In genomic region chr3:149352556-149352955, GRCh38 we compare ENCODE assay signal across 9 cellular contexts. TPM values are rescaled to one million over a fixed set of nuclear protein-coding genes. Genes with fewer than 3 reads are reported as not detected.
A peak's percentile ranks its signal among the peaks of the same experiment; 100 is the strongest.
DNase-seq lines count a peak whose midpoint lies in the region; ATAC-seq and TF ChIP-seq lines count a peak whose summit lies in the region.
"Had no signal": no experiment of that assay in that cellular context is flagged by ENCODE, and none has a peak within 500 bp of the region (broad histone marks: within the 10 kb centered on the region; RNA-seq: fewer than 3 reads in every experiment).

No MANE protein-coding gene starts in this region.

- peaks cover 6% of the 10 kb centered on the region for H3K27me3 Mint-ChIP-seq in activated naive CD4-positive, alpha-beta T cell treated with anti-CD3 and anti-CD28 coated beads for 36 hours (ENCODE audit: low read depth)

- H3K4me2 ChIP-seq in DOHH2 (ENCODE audit: low read length) = no peak overlapping the region

- H3K4me1 ChIP-seq in DOHH2 (ENCODE audit: control insufficient read depth, low read length) (no peaks in the 10 kb centered on the region), left ventricle myocardium inferior (peaks cover 8% of the 10 kb centered on the region), sigmoid colon (no peaks in the 10 kb centered on the region)

- no peaks in the 10 kb centered on the region for H3K79me2 ChIP-seq in DOHH2 (ENCODE audit: control insufficient read depth, low read length)

- H3F3A ChIP-seq in DOHH2 (ENCODE audit: control insufficient read depth, insufficient read depth) = no peaks in the 10 kb centered on the region

- ATAC-seq in GM19452 (IDR thresholded peaks at IDR 0.05; ENCODE audit: unreplicated experiment) (peak; percentile 89), HG03442 (IDR thresholded peaks at IDR 0.05; ENCODE audit: unreplicated experiment) (peak; percentile 94)

- H3K27ac Mint-ChIP-seq in activated naive CD4-positive, alpha-beta T cell treated with anti-CD3 and anti-CD28 coated beads for 36 hours = no peak overlapping the region

- H4K20me1 ChIP-seq in DOHH2 (ENCODE audit: control insufficient read depth, insufficient read depth, low read depth, low read length) = no peaks in the 10 kb centered on the region

- TF ChIP-seq POLR2A in sigmoid colon (IDR thresholded peaks at IDR 0.05) = no peak

- intact Hi-C loops in activated naive CD4-positive, alpha-beta T cell treated with anti-CD3 and anti-CD28 coated beads for 36 hours (cut with micrococcal nuclease) = loop anchor here (1.0 kb wide), 1 partner anchor 128 kb away; no protein-coding TSS in a partner anchor
- intact Hi-C loops in left ventricle myocardium inferior (cut with micrococcal nuclease) = loop anchor here (10.0 kb wide), 1 partner anchor 122 kb away; the partner anchor contains the start of gene TM4SF4
- intact Hi-C loops in sigmoid colon (cut with DNase I) = no loop called here

- H3K9me3 ChIP-seq in DOHH2 (ENCODE audit: control insufficient read depth, insufficient read depth, low read length) = no peaks in the 10 kb centered on the region
- no peaks in the 10 kb centered on the region for H3K9me3 ChIP-seq in left ventricle myocardium inferior (replicated peaks)
- no peaks in the 10 kb centered on the region for H3K9me3 ChIP-seq in sigmoid colon

- TF ChIP-seq CTCF in DOHH2 (IDR thresholded peaks at IDR 0.05; ENCODE audit: low read depth, low read length, poor library complexity, severe bottlenecking) = peak; percentile 77
- peak; percentile 80 for TF ChIP-seq CTCF in left ventricle myocardium inferior (IDR thresholded peaks at IDR 0.05; ENCODE audit: borderline replicate concordance)
- peak in 2 of 4 experiments; percentile 36 to 39 for TF ChIP-seq CTCF in sigmoid colon (IDR thresholded peaks at IDR 0.05)

- TF ChIP-seq EP300 in sigmoid colon (IDR thresholded peaks at IDR 0.05) = no peak

- CTCF ChIA-PET in activated naive CD4-positive, alpha-beta T cell treated with anti-CD3 and anti-CD28 coated beads for 36 hours (lab: Charles Lee) = interaction anchor here (1.0 to 1.6 kb wide), 3 partner anchors 73 to 387 kb away, joined by 3 to 4 read pairs (median 4); no protein-coding TSS in a partner anchor

- no peaks in the 10 kb centered on the region for H3K36me3 Mint-ChIP-seq in activated naive CD4-positive, alpha-beta T cell treated with anti-CD3 and anti-CD28 coated beads for 36 hours (ENCODE audit: low read depth)

- no peaks in the 10 kb centered on the region for H3K9me2 ChIP-seq in DOHH2 (replicated peaks; ENCODE audit: control insufficient read depth, low read length)

- H3K27me3 ChIP-seq in DOHH2 (ENCODE audit: control insufficient read depth, low read length) (peaks cover 19% of the 10 kb centered on the region; the same call in 1 of the 2 replicates), left ventricle myocardium inferior (ENCODE audit: low read depth) (no peaks in the 10 kb centered on the region), sigmoid colon (no peaks in the 10 kb centered on the region)

- peak; percentile 69 for DNase-seq in NCI-H774 (lab: John Stamatoyannopoulos, UW)
- peak; percentile 33 for DNase-seq in activated naive CD4-positive, alpha-beta T cell treated with anti-CD3 and anti-CD28 coated beads for 36 hours
- DNase-seq in left ventricle myocardium inferior = peak; percentile 36
- DNase-seq in sigmoid colon = peak; percentile 62
- DNase-seq in stimulated activated naive CD4-positive, alpha-beta T cell (lab: John Stamatoyannopoulos, UW) = no peak
- DNase-seq: activated T-cell treated with anti-CD3 and anti-CD28 coated beads, Interleukin-2, amount 50 U/mL, for 4 hours had no signal

- H3K9me3 Mint-ChIP-seq in activated naive CD4-positive, alpha-beta T cell treated with anti-CD3 and anti-CD28 coated beads for 36 hours = no peaks in the 10 kb centered on the region
- H3K9me3 Mint-ChIP-seq: activated T-cell treated with anti-CD3 and anti-CD28 coated beads, Interleukin-2, amount 50 U/mL, for 4 hours had no signal

- H3K36me3 ChIP-seq in DOHH2 (ENCODE audit: control insufficient read depth, low read length) (no peaks in the 10 kb centered on the region), left ventricle myocardium inferior (no peaks in the 10 kb centered on the region), sigmoid colon (no peaks in the 10 kb centered on the region)

- H3K4me3 Mint-ChIP-seq in activated naive CD4-positive, alpha-beta T cell treated with anti-CD3 and anti-CD28 coated beads for 36 hours = no peak overlapping the region
- H3K4me3 Mint-ChIP-seq: activated T-cell treated with anti-CD3 and anti-CD28 coated beads, Interleukin-2, amount 50 U/mL, for 4 hours had no signal

- no peaks in the 10 kb centered on the region for H3K4me1 Mint-ChIP-seq in activated naive CD4-positive, alpha-beta T cell treated with anti-CD3 and anti-CD28 coated beads for 36 hours (ENCODE audit: low read depth)

- H3K4me3 ChIP-seq in DOHH2 (ENCODE audit: low read length) (no peak overlapping the region), left ventricle myocardium inferior (no peak overlapping the region), sigmoid colon (no peak overlapping the region)

- 29 to 61% methylated on average over 7 of the region's 7 CpGs for WGBS in sigmoid colon, 2 donors

- H3K27ac ChIP-seq in DOHH2 (ENCODE audit: low read depth, low read length) = no peak overlapping the region
- H3K27ac ChIP-seq in left ventricle myocardium inferior (replicated peaks) = peak overlapping the region; percentile 13
- no peak overlapping the region for H3K27ac ChIP-seq in sigmoid colon

RNA-seq across cellular contexts. Expression of gene TM4SF18, which starts 19.1 kb away (rescaled TPM):
- not detected for total RNA-seq in activated naive CD4-positive, alpha-beta T cell treated with anti-CD3 and anti-CD28 coated beads for 36 hours
- total RNA-seq in left ventricle myocardium inferior = 11.2 TPM
- 10 to 100 TPM in 1 of 4 donors, 1 to 10 TPM in 3; 2.3 to 11.6 (median 5.3) TPM for total RNA-seq in sigmoid colon
- 1 to 10 TPM in 1 of 3 donors, under 1 TPM in 2; 0.46 to 1.4 (median 0.60) TPM for polyA plus RNA-seq in sigmoid colon
- total RNA-seq: activated T-cell treated with anti-CD3 and anti-CD28 coated beads, Interleukin-2, amount 50 U/mL, for 4 hours had no signal

RNA-seq across cellular contexts. Expression of gene TM4SF1, which starts 24.9 kb away (rescaled TPM):
- total RNA-seq in activated naive CD4-positive, alpha-beta T cell treated with anti-CD3 and anti-CD28 coated beads for 36 hours = not detected
- total RNA-seq in left ventricle myocardium inferior (103 TPM), sigmoid colon (10 to 100 TPM; 23.5 to 47.4 (median 33.8) TPM)
- polyA plus RNA-seq in sigmoid colon = 10 to 100 TPM; 18.0 to 76.2 (median 38.4) TPM

Comparison
In these comparisons a context has a peak if more than half of its experiments do, and no peak if none do; other contexts are left out.
1. DNase-seq: peak in NCI-H774 (single experiment), activated naive CD4-positive, alpha-beta T cell treated with anti-CD3 and anti-CD28 coated beads for 36 hours (single experiment), left ventricle myocardium inferior (single experiment) and sigmoid colon (single experiment); none in stimulated activated naive CD4-positive, alpha-beta T cell (0 of 6).
2. RNA of gene TM4SF1, which starts 24.9 kb away (total RNA-seq): 103 TPM in left ventricle myocardium inferior (single experiment) and 23.5 to 47.4 TPM in sigmoid colon; not detected in activated naive CD4-positive, alpha-beta T cell treated with anti-CD3 and anti-CD28 coated beads for 36 hours; every median in the first group is over 10 times any median in the second.